ENCODE assay signal across 8 cellular contexts in the genomic region with DNA sequence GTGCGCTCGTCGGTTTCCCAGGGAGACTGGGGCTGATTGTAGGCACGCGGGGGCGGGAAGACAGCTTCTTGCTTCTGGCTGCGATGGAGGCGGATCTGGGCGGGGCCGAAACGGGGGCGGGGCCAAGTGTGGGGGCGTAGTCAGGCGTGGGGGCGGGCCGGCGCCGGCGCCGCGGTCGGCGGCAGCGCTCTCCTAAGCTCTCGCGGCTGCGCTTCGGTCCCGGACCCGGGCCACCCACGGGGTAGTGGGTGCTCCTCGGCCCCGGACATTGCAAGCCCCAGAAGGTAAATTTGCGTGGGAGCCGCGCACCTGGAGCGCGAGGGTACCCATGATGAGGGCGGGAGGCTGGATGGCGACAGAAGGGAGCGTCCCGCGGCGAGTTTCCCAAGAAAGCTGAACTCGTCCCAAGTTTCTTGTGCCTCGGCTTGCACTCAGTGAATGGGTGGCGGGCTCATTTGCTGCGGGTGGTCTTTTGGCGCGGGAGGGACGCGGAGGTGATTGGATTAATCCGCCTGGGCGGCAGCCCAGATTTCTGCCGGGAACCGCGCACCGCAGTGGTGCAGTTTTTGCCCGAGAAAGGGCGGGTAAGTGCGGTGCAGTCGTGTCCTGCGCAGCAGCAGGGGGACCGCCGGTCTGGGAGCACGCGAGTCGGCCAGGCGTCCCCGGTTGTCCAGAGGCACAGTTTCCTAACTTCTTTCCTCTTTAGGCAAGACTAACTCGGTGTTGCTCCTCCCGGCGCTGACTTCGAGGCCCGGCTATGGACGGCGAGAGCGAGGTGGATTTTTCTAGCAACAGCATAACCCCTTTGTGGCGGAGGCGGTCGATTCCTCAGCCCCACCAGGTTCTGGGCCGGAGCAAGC. TPM values are rescaled to one million over a fixed set of nuclear protein-coding genes. Genes with fewer than 3 reads are reported as not detected.
A peak's percentile ranks its signal among the peaks of the same experiment; 100 is the strongest.
DNase-seq lines count a peak whose midpoint lies in the region; ATAC-seq and TF ChIP-seq lines count a peak whose summit lies in the region.

A gene with protein sequence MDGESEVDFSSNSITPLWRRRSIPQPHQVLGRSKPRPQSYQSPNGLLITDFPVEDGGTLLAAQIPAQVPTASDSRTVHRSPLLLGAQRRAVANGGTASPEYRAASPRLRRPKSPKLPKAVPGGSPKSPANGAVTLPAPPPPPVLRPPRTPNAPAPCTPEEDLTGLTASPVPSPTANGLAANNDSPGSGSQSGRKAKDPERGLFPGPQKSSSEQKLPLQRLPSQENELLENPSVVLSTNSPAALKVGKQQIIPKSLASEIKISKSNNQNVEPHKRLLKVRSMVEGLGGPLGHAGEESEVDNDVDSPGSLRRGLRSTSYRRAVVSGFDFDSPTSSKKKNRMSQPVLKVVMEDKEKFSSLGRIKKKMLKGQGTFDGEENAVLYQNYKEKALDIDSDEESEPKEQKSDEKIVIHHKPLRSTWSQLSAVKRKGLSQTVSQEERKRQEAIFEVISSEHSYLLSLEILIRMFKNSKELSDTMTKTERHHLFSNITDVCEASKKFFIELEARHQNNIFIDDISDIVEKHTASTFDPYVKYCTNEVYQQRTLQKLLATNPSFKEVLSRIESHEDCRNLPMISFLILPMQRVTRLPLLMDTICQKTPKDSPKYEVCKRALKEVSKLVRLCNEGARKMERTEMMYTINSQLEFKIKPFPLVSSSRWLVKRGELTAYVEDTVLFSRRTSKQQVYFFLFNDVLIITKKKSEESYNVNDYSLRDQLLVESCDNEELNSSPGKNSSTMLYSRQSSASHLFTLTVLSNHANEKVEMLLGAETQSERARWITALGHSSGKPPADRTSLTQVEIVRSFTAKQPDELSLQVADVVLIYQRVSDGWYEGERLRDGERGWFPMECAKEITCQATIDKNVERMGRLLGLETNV (plus strand): TSS at position 155 of the 860 bp plus-strand sequence. CDS start 603 bp downstream, at position 758.

- H3K27ac ChIP-seq in adrenal gland (peak within 1 kb of the TSS in 2 of 5 donors; percentile 30 to 32), psoas muscle (no peak within 1 kb of the TSS)

- no peaks in the 10 kb centered on the region for H3K9me3 Mint-ChIP-seq in Calu3 (ENCODE audit: low read depth, unreplicated experiment)

- DNase-seq in Calu3, result peak; percentile 97
- DNase-seq in LHCN-M2 (ENCODE audit: low read depth), result peak; percentile 59
- peak; percentile 73 for DNase-seq in T follicular helper cell (ENCODE audit: low read depth)
- peak; percentile 51 to 90 (median 66) for DNase-seq in adrenal gland
- peak; percentile 87 for DNase-seq in left ventricle myocardium superior
- DNase-seq in psoas muscle, result peak; percentile 84 to 86
- DNase-seq in ureter (ENCODE audit: low spot score), result peak; percentile 92

- peak within 1 kb of the TSS; percentile 75 for H3K4me3 Mint-ChIP-seq in Calu3 (ENCODE audit: low read depth, unreplicated experiment)

- no peak for TF ChIP-seq POLR2A in adrenal gland (IDR thresholded peaks at IDR 0.05)

- peaks cover 48% of the 10 kb centered on the region for H3K4me1 Mint-ChIP-seq in Calu3 (ENCODE audit: low read depth, unreplicated experiment)

- TF ChIP-seq CTCF in Calu3 (IDR thresholded peaks at IDR 0.05; ENCODE audit: unreplicated experiment), result peak; percentile 16
- no peak for TF ChIP-seq CTCF in adrenal gland (IDR thresholded peaks at IDR 0.05)
- no peak for TF ChIP-seq CTCF in psoas muscle (IDR thresholded peaks at IDR 0.05)

- H3K27me3 Mint-ChIP-seq in Calu3 (ENCODE audit: unreplicated experiment), result no peaks in the 10 kb centered on the region

- CTCF ChIA-PET in Calu3 (lab: Charles Lee), result interaction anchor here (0.6 to 2.5 kb wide), 13 partner anchors 9 to 424 kb away, joined by 3 to 11 read pairs (median 5); no protein-coding TSS in a partner anchor

- ATAC-seq in GM21619 (IDR thresholded peaks at IDR 0.05; ENCODE audit: unreplicated experiment) (peak; percentile 71), left ventricle myocardium superior (peak; percentile 97), psoas muscle (peak; percentile 80 to 93 (median 84))

- H3K36me3 ChIP-seq in adrenal gland (replicated peaks in 1 of 2), result no peaks in the 10 kb centered on the region
- H3K36me3 ChIP-seq in psoas muscle (ENCODE audit: insufficient read depth in 1 of 2, low read depth in 1 of 2), result no peaks in the 10 kb centered on the region

- H3K4me3 ChIP-seq in adrenal gland (peak within 1 kb of the TSS in 3 of 4 donors; percentile 30 to 61 (median 51)), psoas muscle (peak within 1 kb of the TSS; percentile 80)

- H3K27ac Mint-ChIP-seq in Calu3 (ENCODE audit: unreplicated experiment), result peak within 1 kb of the TSS; percentile 6

- H3K4me1 ChIP-seq in adrenal gland (replicated peaks in 1 of 2), result no peaks in the 10 kb centered on the region
- no peaks in the 10 kb centered on the region for H3K4me1 ChIP-seq in psoas muscle

- no TSS peak for BruUV-seq in Calu3 (replicated peaks; lab: Mats Ljungman, UMichigan)

- intact Hi-C loops in Calu3 (cut with micrococcal nuclease; ENCODE audit: unreplicated experiment) (no loop called here), adrenal gland (cut with DNase I) (no loop called here), left ventricle myocardium superior (cut with micrococcal nuclease) (loop anchor here (10.0 kb wide), 1 partner anchor 133 kb away; no protein-coding TSS in a partner anchor), psoas muscle (cut with DNase I) (loop anchor here in 1 of 2 donors (5.0 kb wide), 1 partner anchor 131 kb away; no protein-coding TSS in a partner anchor)

- WGBS in adrenal gland, 4 donors, result 0 to 1% (median 0%) methylated on average over 25 to 82 of the region's 82 CpGs
- 0 to 1% (median 0%) methylated on average over 69 to 82 of the region's 82 CpGs for WGBS in psoas muscle, 3 donors

- H3K27me3 ChIP-seq in adrenal gland (no peaks in the 10 kb centered on the region), psoas muscle (ENCODE audit: insufficient read depth in 3 of 3, low read length in 2 of 3) (peaks cover 0 to 37% (median 8%) of the 10 kb centered on the region in 3 donors)

- H3K9me3 ChIP-seq in adrenal gland (replicated peaks in 1 of 3), result no peaks in the 10 kb centered on the region
- H3K9me3 ChIP-seq in psoas muscle, result no peaks in the 10 kb centered on the region

- H3K36me3 Mint-ChIP-seq in Calu3 (ENCODE audit: insufficient read depth, unreplicated experiment), result peaks cover 28% of the 10 kb centered on the region

RNA-seq across cellular contexts. Expression of the gene that starts here (rescaled TPM):
- total RNA-seq in Calu3 (2022) (19.0 and 21.4 TPM in 2 replicates), LHCN-M2 (2014; rRNA removed) (1.8 and 2.8 TPM in 2 replicates), adrenal gland (1 to 10 TPM; 1.4 to 9.9 (median 4.2) TPM), left ventricle myocardium superior (1.4 TPM), psoas muscle (1 to 10 TPM in 1 of 4 donors, under 1 TPM in 3; 0.37 to 1.8 (median 0.57) TPM), ureter (19.0 TPM)
- polyA plus RNA-seq in LHCN-M2 (2012), result 0.81 TPM
- polyA plus RNA-seq in adrenal gland (1 to 10 TPM; 1.8 to 4.7 (median 3.6) TPM), psoas muscle (under 1 TPM; 0.35 to 0.53 (median 0.39) TPM)
